ENCODE assay signal across 10 cellular contexts in genomic region chr10:69090687-69091450, GRCh38. TPM values are rescaled to one million over a fixed set of nuclear protein-coding genes. Genes with fewer than 3 reads are reported as not detected.
A peak's percentile ranks its signal among the peaks of the same experiment; 100 is the strongest.
DNase-seq lines count a peak whose midpoint lies in the region; ATAC-seq and TF ChIP-seq lines count a peak whose summit lies in the region.
"Had no signal": no experiment of that assay in that cellular context is flagged by ENCODE, and none has a peak within 500 bp of the region (broad histone marks: within the 10 kb centered on the region; RNA-seq: fewer than 3 reads in every experiment).

No MANE protein-coding gene starts in this region.

- no peak for ATAC-seq in GM18858 (IDR thresholded peaks at IDR 0.05; ENCODE audit: unreplicated experiment)

- intact Hi-C loops in activated CD4-positive, alpha-beta T cell treated with anti-CD3 and anti-CD28 coated beads, Interleukin-2, amount 10 ng/mL, durations not matched to agents 24 days and 14 days (cut with micrococcal nuclease), result loop anchor here (1.0 to 2.0 kb wide), 5 partner anchors 33 to 134 kb away; partner anchors contain the start of gene VPS26A
- intact Hi-C loops in activated CD4-positive, alpha-beta memory T cell treated with anti-CD3 and anti-CD28 coated beads for 36 hours (cut with micrococcal nuclease), result loop anchor here (1.0 kb wide), 6 partner anchors 79 to 190 kb away; partner anchors contain the start of genes DDX50 and KIFBP

- POLR2A ChIA-PET in activated CD4-positive, alpha-beta memory T cell treated with anti-CD3 and anti-CD28 coated beads for 36 hours (lab: Charles Lee), result interaction anchor here (1.3 to 8.4 kb wide), 4 partner anchors 25 to 124 kb away, joined by 3 to 178 read pairs (median 20); no protein-coding TSS in a partner anchor

- peak; percentile 66 for DNase-seq in activated CD4-positive, alpha-beta T cell treated with anti-CD3 and anti-CD28 coated beads, Interleukin-2, amount 10 ng/mL, durations not matched to agents 24 days and 14 days
- DNase-seq in activated CD4-positive, alpha-beta T cell treated with anti-CD3 and anti-CD28 coated beads, Interleukin-2, amount 50 U/mL, for 4 hours, result no peak
- no peak for DNase-seq in activated CD4-positive, alpha-beta memory T cell treated with anti-CD3 and anti-CD28 coated beads for 36 hours
- DNase-seq in fibroblast of the aortic adventitia (ENCODE audit: low read depth) (peak; percentile 23), stromal cell of bone marrow (ENCODE audit: low read depth) (peak; percentile 57), DMS153 treated with DMSO at 0.1 percent for 48 hours (lab: John Stamatoyannopoulos, UW; ENCODE audit: unreplicated experiment) (no peak), UCSD-AML1 (lab: John Stamatoyannopoulos, UW; ENCODE audit: unreplicated experiment) (no peak)
- DNase-seq: SJCRH30 had no signal

- H3K4me1 Mint-ChIP-seq in activated CD4-positive, alpha-beta T cell treated with anti-CD3 and anti-CD28 coated beads, Interleukin-2, amount 10 ng/mL, durations not matched to agents 24 days and 14 days, result peaks cover 53% of the 10 kb centered on the region
- H3K4me1 Mint-ChIP-seq in activated CD4-positive, alpha-beta memory T cell treated with anti-CD3 and anti-CD28 coated beads for 36 hours (ENCODE audit: low read depth), result peaks cover 55% of the 10 kb centered on the region

- CTCF ChIA-PET in activated CD4-positive, alpha-beta memory T cell treated with anti-CD3 and anti-CD28 coated beads for 36 hours (lab: Charles Lee), result interaction anchor here (0.7 to 8.7 kb wide), 5 partner anchors 26 to 102 kb away, joined by 4 to 159 read pairs (median 26); partner anchors contain the start of gene KIFBP

- H3K4me3 Mint-ChIP-seq in activated CD4-positive, alpha-beta T cell treated with anti-CD3 and anti-CD28 coated beads, Interleukin-2, amount 10 ng/mL, durations not matched to agents 24 days and 14 days, result peak overlapping the region; percentile 88
- peak overlapping the region; percentile 94 for H3K4me3 Mint-ChIP-seq in activated CD4-positive, alpha-beta memory T cell treated with anti-CD3 and anti-CD28 coated beads for 36 hours

- H3K27me3 Mint-ChIP-seq in activated CD4-positive, alpha-beta T cell treated with anti-CD3 and anti-CD28 coated beads, Interleukin-2, amount 10 ng/mL, durations not matched to agents 24 days and 14 days, result no peaks in the 10 kb centered on the region
- H3K27me3 Mint-ChIP-seq in activated CD4-positive, alpha-beta memory T cell treated with anti-CD3 and anti-CD28 coated beads for 36 hours, result no peaks in the 10 kb centered on the region

- no peak overlapping the region for H3K4me3 ChIP-seq in fibroblast of the aortic adventitia (ENCODE audit: low read depth, low read length)
- H3K4me3 ChIP-seq: HAP-1, SJCRH30 had no signal

- no peak for TF ChIP-seq CTCF in fibroblast of the aortic adventitia (IDR thresholded peaks at IDR 0.05; ENCODE audit: insufficient read depth, low read length)

- H3K27ac Mint-ChIP-seq in activated CD4-positive, alpha-beta T cell treated with anti-CD3 and anti-CD28 coated beads, Interleukin-2, amount 10 ng/mL, durations not matched to agents 24 days and 14 days, result peak overlapping the region; percentile 100
- H3K27ac Mint-ChIP-seq in activated CD4-positive, alpha-beta memory T cell treated with anti-CD3 and anti-CD28 coated beads for 36 hours, result peak overlapping the region; percentile 96

- peaks cover 2% of the 10 kb centered on the region for H3K9me3 Mint-ChIP-seq in activated CD4-positive, alpha-beta T cell treated with anti-CD3 and anti-CD28 coated beads, Interleukin-2, amount 10 ng/mL, durations not matched to agents 24 days and 14 days
- no peaks in the 10 kb centered on the region for H3K9me3 Mint-ChIP-seq in activated CD4-positive, alpha-beta memory T cell treated with anti-CD3 and anti-CD28 coated beads for 36 hours

- peaks cover 55% of the 10 kb centered on the region for H3K36me3 Mint-ChIP-seq in activated CD4-positive, alpha-beta T cell treated with anti-CD3 and anti-CD28 coated beads, Interleukin-2, amount 10 ng/mL, durations not matched to agents 24 days and 14 days (ENCODE audit: low read depth)
- peaks cover 54% of the 10 kb centered on the region for H3K36me3 Mint-ChIP-seq in activated CD4-positive, alpha-beta memory T cell treated with anti-CD3 and anti-CD28 coated beads for 36 hours

RNA-seq across cellular contexts. Expression of gene SRGN, which starts 3.0 kb away (rescaled TPM):
- total RNA-seq in activated CD4-positive, alpha-beta T cell treated with anti-CD3 and anti-CD28 coated beads, Interleukin-2, amount 10 ng/mL, durations not matched to agents 24 days and 14 days, result 996 and 999 TPM in 2 replicates
- 100 to 1,000 TPM; 949 to 966 TPM for total RNA-seq in activated CD4-positive, alpha-beta memory T cell treated with anti-CD3 and anti-CD28 coated beads for 36 hours
- 65.8 and 127 TPM in 2 replicates for total RNA-seq in fibroblast of the aortic adventitia (ENCODE audit: low replicate concordance)

RNA-seq across cellular contexts. Expression of gene VPS26A, which starts 33.1 kb away (rescaled TPM):
- 29.2 and 30.8 TPM in 2 replicates for total RNA-seq in activated CD4-positive, alpha-beta T cell treated with anti-CD3 and anti-CD28 coated beads, Interleukin-2, amount 10 ng/mL, durations not matched to agents 24 days and 14 days
- total RNA-seq in activated CD4-positive, alpha-beta memory T cell treated with anti-CD3 and anti-CD28 coated beads for 36 hours, result 10 to 100 TPM; 44.6 to 51.4 TPM
- 49.2 and 54.9 TPM in 2 replicates for total RNA-seq in fibroblast of the aortic adventitia (ENCODE audit: low replicate concordance)

Comparison
In these comparisons a context has a peak if more than half of its experiments do, and no peak if none do; other contexts are left out.
1. DNase-seq: peak in activated CD4-positive, alpha-beta T cell treated with anti-CD3 and anti-CD28 coated beads, Interleukin-2, amount 10 ng/mL, durations not matched to agents 24 days and 14 days (single experiment), fibroblast of the aortic adventitia (single experiment) and stromal cell of bone marrow (single experiment); none in activated CD4-positive, alpha-beta T cell treated with anti-CD3 and anti-CD28 coated beads, Interleukin-2, amount 50 U/mL, for 4 hours (0 of 2), activated CD4-positive, alpha-beta memory T cell treated with anti-CD3 and anti-CD28 coated beads for 36 hours (single experiment), DMS153 treated with DMSO at 0.1 percent for 48 hours (single experiment) and UCSD-AML1 (single experiment).